In the genomic region with DNA sequence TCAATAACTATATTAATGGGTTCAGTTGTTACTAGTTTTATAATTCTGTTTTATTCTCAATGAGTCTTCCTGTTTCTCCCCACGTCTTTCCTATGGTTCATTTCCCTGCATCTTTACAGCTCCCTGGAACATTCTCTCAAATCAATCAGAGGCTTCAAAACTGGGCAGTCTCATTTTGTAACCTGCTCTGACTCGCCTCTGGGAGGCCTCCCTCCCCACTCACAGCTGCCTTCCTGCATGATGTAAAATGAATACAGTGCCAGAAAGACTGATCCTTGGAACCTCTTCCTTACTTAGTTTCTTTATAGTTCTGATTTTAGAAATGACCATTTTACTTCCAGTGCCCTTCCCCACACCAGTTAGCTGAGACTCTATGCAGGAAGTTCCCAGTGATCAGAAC, we compare ENCODE assay signal across 17 cellular contexts.
"Had no signal": no experiment of that assay in that cellular context is flagged by ENCODE, and none has a peak within 500 bp of the region (broad histone marks: within the 10 kb centered on the region; RNA-seq: fewer than 3 reads in every experiment).

No MANE protein-coding gene starts in this region.

- H3K36me3 ChIP-seq: colonic mucosa, right atrium auricular region, suprapubic skin had no signal

- H3K4me3 ChIP-seq: colonic mucosa, right atrium auricular region, skin epidermis, suprapubic skin had no signal

- H3K9me3 ChIP-seq: colonic mucosa, right atrium auricular region, suprapubic skin had no signal

- H3K9me3 Mint-ChIP-seq: activated naive CD4-positive, alpha-beta T cell treated with anti-CD3 and anti-CD28 coated beads for 36 hours; activated T-helper 17 cell treated with anti-CD3 and anti-CD28 coated beads, Interleukin-2, amount 50 U/mL, for 72 hours; nephron; type B pancreatic cell had no signal

- ATAC-seq: activated T-helper 17 cell treated with anti-CD3 and anti-CD28 coated beads, Interleukin-2, amount 50 U/mL, for 72 hours had no signal

- H3K4me3 Mint-ChIP-seq: activated naive CD4-positive, alpha-beta T cell treated with anti-CD3 and anti-CD28 coated beads for 36 hours; activated T-helper 17 cell treated with anti-CD3 and anti-CD28 coated beads, Interleukin-2, amount 50 U/mL, for 72 hours; nephron; type B pancreatic cell had no signal

- H3K4me1 Mint-ChIP-seq: activated T-helper 17 cell treated with anti-CD3 and anti-CD28 coated beads, Interleukin-2, amount 50 U/mL, for 72 hours; nephron had no signal

- H3K27ac Mint-ChIP-seq: activated naive CD4-positive, alpha-beta T cell treated with anti-CD3 and anti-CD28 coated beads for 36 hours; activated T-helper 17 cell treated with anti-CD3 and anti-CD28 coated beads, Interleukin-2, amount 50 U/mL, for 72 hours; nephron; progenitor cell of endocrine pancreas; type B pancreatic cell had no signal

- H3K36me3 Mint-ChIP-seq: type B pancreatic cell had no signal

- H3K27me3 ChIP-seq: colonic mucosa, right atrium auricular region, suprapubic skin had no signal

- DNase-seq: activated CD4-positive, alpha-beta T cell treated with anti-CD3 and anti-CD28 coated beads, Interleukin-2, amount 50 U/mL, for 48 hours; activated naive CD4-positive, alpha-beta T cell treated with anti-CD3 and anti-CD28 coated beads for 36 hours; colonic mucosa; effector CD4-positive, alpha-beta T cell; glutamatergic neuron; nucleus accumbens; stimulated activated CD4-positive, alpha-beta T cell treated with anti-CD3 and anti-CD28 coated beads, Interleukin-4, amount 100 ng/mL, for 4 hours; stimulated activated CD8-positive, alpha-beta memory T cell treated with anti-CD3 and anti-CD28 coated beads, Interleukin-4, amount 100 ng/mL, for 48 hours; stimulated activated naive CD4-positive, alpha-beta T cell treated with Interleukin-2 at 50 U/mL for 16 hours had no signal

- H3K4me1 ChIP-seq: colonic mucosa, right atrium auricular region had no signal

- H3K27me3 Mint-ChIP-seq: progenitor cell of endocrine pancreas had no signal

- H3K27ac ChIP-seq: colonic mucosa, right atrium auricular region, skin epidermis, suprapubic skin, VCaP had no signal
